ENCODE assay signal across 36 cellular contexts in genomic region chr9:88689509-88689908, GRCh38.
"Had no signal": no experiment of that assay in that cellular context is flagged by ENCODE, and none has a peak within 500 bp of the region (broad histone marks: within the 10 kb centered on the region; RNA-seq: fewer than 3 reads in every experiment).

No MANE protein-coding gene starts in this region.

- DNase-seq: activated B cell treated with CpG ODN at 0.5 μM for 24 hours; activated CD4-positive, alpha-beta memory T cell treated with anti-CD3 and anti-CD28 coated beads, Interleukin-2, amount 10 ng/mL, durations not matched to agents 7 days and 5 days; activated CD4-positive, alpha-beta T cell treated with anti-CD3 and anti-CD28 coated beads for 4 hours; activated CD4-positive, CD25-positive, alpha-beta regulatory T cell treated with anti-CD3 and anti-CD28 coated beads, Interleukin-2, amount 50 U/mL, for 72 hours; activated CD8-positive, alpha-beta memory T cell treated with anti-CD3 and anti-CD28 coated beads for 24 hours; activated CD8-positive, alpha-beta memory T cell treated with anti-CD3 and anti-CD28 coated beads, Interleukin-2, amount 10 ng/mL, durations not matched to agents 7 days and 5 days; activated CD8-positive, alpha-beta memory T cell treated with anti-CD3 and anti-CD28 coated beads, Interleukin-2, amount 50 U/mL, for 48 hours; activated effector memory CD4-positive, alpha-beta T cell treated with anti-CD3 and anti-CD28 coated beads, Interleukin-2, amount 50 U/mL, for 16 hours; activated naive CD4-positive, alpha-beta T cell; activated naive CD4-positive, alpha-beta T cell treated with anti-CD3 and anti-CD28 coated beads, Interleukin-2, amount 50 U/mL, for 16 hours; activated naive CD8-positive, alpha-beta T cell treated with anti-CD3 and anti-CD28 coated beads for 36 hours; activated T-cell treated with anti-CD3 and anti-CD28 coated beads, Interleukin-2, amount 50 U/mL, for 1 hour; activated T-cell treated with anti-CD3 and anti-CD28 coated beads, Interleukin-2, amount 50 U/mL, for 72 hours; amniotic stem cell; aorta; brain microvascular endothelial cell; central memory CD4-positive, alpha-beta T cell; Karpas-422; KBM-7; NCI-H1048; NCI-H1105 treated with DMSO at 0.1 percent for 48 hours; NCI-H1436; NCI-H1694; NCI-H1930; NCI-H2081 treated with DMSO at 0.1 percent for 48 hours; NCI-H345; NCI-H524 treated with DMSO at 0.1 percent for 48 hours; SIG-M5; T-cell; T-helper 2 cell; T-helper 9 cell had no signal

- H3K36me3 ChIP-seq: brain microvascular endothelial cell had no signal

- H3K27ac ChIP-seq: brain microvascular endothelial cell, VCaP had no signal

- H3K27me3 ChIP-seq: brain microvascular endothelial cell had no signal

- ATAC-seq: activated CD8-positive, alpha-beta memory T cell treated with anti-CD3 and anti-CD28 coated beads, Interleukin-2, amount 10 ng/mL, durations not matched to agents 7 days and 5 days; activated T-cell treated with anti-CD3 and anti-CD28 coated beads, Interleukin-2, amount 50 U/mL, for 72 hours; activated T-helper 17 cell treated with anti-CD3 and anti-CD28 coated beads, Interleukin-2, amount 50 U/mL, for 72 hours; Panc1; Right ventricle myocardium inferior; SK-N-SH treated with all-trans-retinoic acid at 6 μM for 48 hours; T-cell had no signal
